In the genomic region with DNA sequence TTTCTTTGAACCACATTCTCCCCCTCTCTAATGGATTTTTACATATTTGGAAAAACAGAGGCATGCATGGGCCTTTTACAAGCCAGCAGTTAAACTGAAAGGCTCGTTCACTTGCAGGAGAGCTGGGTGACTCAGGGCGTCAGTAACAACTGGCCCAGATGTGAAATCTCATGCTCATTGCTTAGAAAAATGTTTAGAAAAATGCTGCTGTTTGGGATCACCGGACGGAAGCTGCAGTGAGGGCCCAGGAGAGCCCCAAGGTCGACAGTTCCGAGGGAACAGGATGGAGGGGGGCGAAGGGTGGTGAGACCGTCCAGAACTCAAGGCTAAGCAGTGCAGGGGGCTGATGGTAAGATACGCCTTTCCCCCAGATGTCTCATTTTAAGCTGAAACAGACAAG, we compare ENCODE assay signal across 11 cellular contexts. TPM values are rescaled to one million over a fixed set of nuclear protein-coding genes. Genes with fewer than 3 reads are reported as not detected.
DNase-seq lines count a peak whose midpoint lies in the region; ATAC-seq and TF ChIP-seq lines count a peak whose summit lies in the region.
"Had no signal": no experiment of that assay in that cellular context is flagged by ENCODE, and none has a peak within 500 bp of the region (broad histone marks: within the 10 kb centered on the region; RNA-seq: fewer than 3 reads in every experiment).

No MANE protein-coding gene starts in this region.

- ATAC-seq in GM18505 (IDR thresholded peaks at IDR 0.05; ENCODE audit: unreplicated experiment) (no peak), GM21423 (IDR thresholded peaks at IDR 0.05; ENCODE audit: unreplicated experiment) (no peak)
- ATAC-seq in activated CD4-positive, alpha-beta T cell treated with anti-CD3 and anti-CD28 coated beads for 36 hours: no peak
- ATAC-seq: activated CD8-positive, alpha-beta memory T cell treated with anti-CD3 and anti-CD28 coated beads, Interleukin-2, amount 10 ng/mL, durations not matched to agents 7 days and 5 days had no signal

- TF ChIP-seq CTCF in AG09309 (IDR thresholded peaks at IDR 0.05; ENCODE audit: control insufficient read depth, insufficient read depth, low read depth, low read length, missing control alignments) (no peak), coronary artery (IDR thresholded peaks at IDR 0.05) (no peak)

- no peak for TF ChIP-seq POLR2A in GM18505 (IDR thresholded peaks at IDR 0.05; ENCODE audit: borderline replicate concordance, extremely low read depth, insufficient read depth, insufficient read length)

- DNase-seq in AG09309 (ENCODE audit: low read depth) (peak; percentile 67), coronary artery (ENCODE audit: low spot score) (no peak), hepatic stellate cell (ENCODE audit: low spot score) (peak; percentile 36)
- no peak for DNase-seq in activated CD4-positive, alpha-beta T cell treated with anti-CD3 and anti-CD28 coated beads for 36 hours
- no peak for DNase-seq in activated CD4-positive, alpha-beta T cell treated with anti-CD3 and anti-CD28 coated beads, Interleukin-2, amount 50 U/mL, for 1 hour
- DNase-seq: activated CD8-positive, alpha-beta memory T cell treated with anti-CD3 and anti-CD28 coated beads, Interleukin-2, amount 10 ng/mL, durations not matched to agents 7 days and 5 days; NCI-H2107 had no signal

- H3K27ac ChIP-seq in coronary artery (peak overlapping the region; percentile 12 to 83), rectal smooth muscle tissue (ENCODE audit: low read depth, low read length) (peak overlapping the region; percentile 62)
- H3K27ac ChIP-seq: epithelial cell of prostate had no signal

- intact Hi-C loops in activated CD4-positive, alpha-beta T cell treated with anti-CD3 and anti-CD28 coated beads for 36 hours (cut with DNase I, micrococcal nuclease): no loop called here

- POLR2A ChIA-PET in activated CD4-positive, alpha-beta T cell treated with anti-CD3 and anti-CD28 coated beads for 36 hours (lab: Charles Lee): no interaction called here

- H3K36me3 Mint-ChIP-seq in activated CD4-positive, alpha-beta T cell treated with anti-CD3 and anti-CD28 coated beads for 36 hours (ENCODE audit: low read depth): no peaks in the 10 kb centered on the region
- H3K36me3 Mint-ChIP-seq: activated CD8-positive, alpha-beta memory T cell treated with anti-CD3 and anti-CD28 coated beads, Interleukin-2, amount 10 ng/mL, durations not matched to agents 7 days and 5 days had no signal

- H3K4me3 Mint-ChIP-seq in activated CD4-positive, alpha-beta T cell treated with anti-CD3 and anti-CD28 coated beads for 36 hours: no peak overlapping the region
- H3K4me3 Mint-ChIP-seq: activated CD8-positive, alpha-beta memory T cell treated with anti-CD3 and anti-CD28 coated beads, Interleukin-2, amount 10 ng/mL, durations not matched to agents 7 days and 5 days had no signal

- H3K27me3 ChIP-seq in rectal smooth muscle tissue (ENCODE audit: control insufficient read depth, insufficient read depth, low read length): no peaks in the 10 kb centered on the region

- no peaks in the 10 kb centered on the region for H3K9me3 Mint-ChIP-seq in activated CD4-positive, alpha-beta T cell treated with anti-CD3 and anti-CD28 coated beads for 36 hours (ENCODE audit: low read depth)

- H3K27me3 Mint-ChIP-seq in activated CD4-positive, alpha-beta T cell treated with anti-CD3 and anti-CD28 coated beads for 36 hours: no peaks in the 10 kb centered on the region

- H3K4me3 ChIP-seq in AG09309 (ENCODE audit: control insufficient read depth, low read depth, low read length) (no peak overlapping the region), coronary artery (no peak overlapping the region), rectal smooth muscle tissue (ENCODE audit: low read length) (no peak overlapping the region)

- H3K36me3 ChIP-seq in rectal smooth muscle tissue (ENCODE audit: control insufficient read depth, insufficient read depth, low read length): no peaks in the 10 kb centered on the region

- H3K4me1 ChIP-seq in rectal smooth muscle tissue (ENCODE audit: control insufficient read depth, insufficient read depth, low read length): peaks cover 24% of the 10 kb centered on the region

- H3K9ac ChIP-seq in rectal smooth muscle tissue (ENCODE audit: low read length): no peak overlapping the region

- CTCF ChIA-PET in activated CD4-positive, alpha-beta T cell treated with anti-CD3 and anti-CD28 coated beads for 36 hours (lab: Charles Lee): no interaction called here

- no peaks in the 10 kb centered on the region for H3K4me1 Mint-ChIP-seq in activated CD4-positive, alpha-beta T cell treated with anti-CD3 and anti-CD28 coated beads for 36 hours
- H3K4me1 Mint-ChIP-seq: activated CD8-positive, alpha-beta memory T cell treated with anti-CD3 and anti-CD28 coated beads, Interleukin-2, amount 10 ng/mL, durations not matched to agents 7 days and 5 days had no signal

- H3K27ac Mint-ChIP-seq in activated CD4-positive, alpha-beta T cell treated with anti-CD3 and anti-CD28 coated beads for 36 hours: no peak overlapping the region
- H3K27ac Mint-ChIP-seq: activated CD8-positive, alpha-beta memory T cell treated with anti-CD3 and anti-CD28 coated beads, Interleukin-2, amount 10 ng/mL, durations not matched to agents 7 days and 5 days had no signal

RNA-seq across cellular contexts. Expression of a gene that starts 41.7 kb away (rescaled TPM):
- total RNA-seq in activated CD4-positive, alpha-beta T cell treated with anti-CD3 and anti-CD28 coated beads for 36 hours: 10 to 100 TPM; 40.1 to 45.8 TPM

Comparison
In these comparisons a context has a peak if more than half of its experiments do, and no peak if none do; other contexts are left out.
1. DNase-seq: peak in AG09309 (single experiment) and hepatic stellate cell (single experiment); none in coronary artery (single experiment), activated CD4-positive, alpha-beta T cell treated with anti-CD3 and anti-CD28 coated beads for 36 hours (single experiment) and activated CD4-positive, alpha-beta T cell treated with anti-CD3 and anti-CD28 coated beads, Interleukin-2, amount 50 U/mL, for 1 hour (single experiment).